Comparison of ENCODE assay signal across 1 cellular context in genomic region chr22:20930435-20930834, GRCh38. TPM values are rescaled to one million over a fixed set of nuclear protein-coding genes. Genes with fewer than 3 reads are reported as not detected.
"Had no signal": no experiment of that assay in that cellular context is flagged by ENCODE, and none has a peak within 500 bp of the region (broad histone marks: within the 10 kb centered on the region; RNA-seq: fewer than 3 reads in every experiment).

No MANE protein-coding gene starts in this region.

RNA-seq across cellular contexts. Expression of gene AIFM3, which starts 36.6 kb away (rescaled TPM):
- total RNA-seq: ascending aorta had no signal
